Comparison of ENCODE assay signal across 9 cellular contexts in genomic region chr2:32289165-32290054, GRCh38. TPM values are rescaled to one million over a fixed set of nuclear protein-coding genes. Genes with fewer than 3 reads are reported as not detected.
A peak's percentile ranks its signal among the peaks of the same experiment; 100 is the strongest.
DNase-seq lines count a peak whose midpoint lies in the region; ATAC-seq, FAIRE-seq and TF ChIP-seq lines count a peak whose summit lies in the region.
"Had no signal": no experiment of that assay in that cellular context is flagged by ENCODE, and none has a peak within 500 bp of the region (broad histone marks: within the 10 kb centered on the region; RNA-seq: fewer than 3 reads in every experiment).

No MANE protein-coding gene starts in this region.

- H3K27me3 Mint-ChIP-seq in T-helper 17 cell: no peaks in the 10 kb centered on the region

- H3K27ac Mint-ChIP-seq in T-helper 17 cell: peak overlapping the region; percentile 53

- peak overlapping the region; percentile 59 for H3K4me2 ChIP-seq in A549

- peak; percentile 56 to 63; a peak in 4 of 6 replicates for ATAC-seq in A549
- ATAC-seq in T-helper 17 cell: no peak
- no peak for ATAC-seq in GM18502 (IDR thresholded peaks at IDR 0.05; ENCODE audit: poor library complexity, unreplicated experiment)

- TF ChIP-seq RAD21 in A549 (conservative IDR thresholded peaks at IDR 0.05 in 1 of 2, IDR thresholded peaks at IDR 0.05 in 1 of 2): no peak

- peaks cover 23% of the 10 kb centered on the region for H3K4me1 Mint-ChIP-seq in T-helper 17 cell

- POLR2A ChIA-PET in A549 (lab: Yijun Ruan, JAX): interaction anchor here (0.6 to 0.8 kb wide), 2 partner anchors 20 to 39 kb away, joined by 3 to 4 read pairs; no protein-coding TSS in a partner anchor

- TF ChIP-seq POLR2A in A549 (IDR thresholded peaks at IDR 0.05; ENCODE audit: low read length): no peak
- TF ChIP-seq POLR2A in H54 (IDR thresholded peaks at IDR 0.05; ENCODE audit: low read depth, low read length): no peak

- peaks cover 6% of the 10 kb centered on the region for H3K36me3 Mint-ChIP-seq in T-helper 17 cell (ENCODE audit: low read depth)

- H3K4me3 ChIP-seq in A549: no peak overlapping the region

- no peak overlapping the region for H3K4me3 Mint-ChIP-seq in T-helper 17 cell

- no peak for TF ChIP-seq CTCF in A549 (IDR thresholded peaks at IDR 0.05)
- TF ChIP-seq CTCF in GM10266 (IDR thresholded peaks at IDR 0.05; ENCODE audit: control insufficient read depth, insufficient read depth, low read depth, missing control alignments): no peak

- H3K4me1 ChIP-seq in A549: peaks cover 29% of the 10 kb centered on the region

- H3K9me3 ChIP-seq in A549 (no peaks in the 10 kb centered on the region), T-helper 17 cell (ENCODE audit: control insufficient read depth, low read length, poor library complexity, severe bottlenecking) (no peaks in the 10 kb centered on the region)

- WGBS in A549 (ENCODE audit: missing lambda C conversion rate): 33% methylated on average over 5 of the region's 5 CpGs

- DNase-seq in A549 (ENCODE audit: low read depth in 1 of 2, low spot score in 1 of 2) (peak in 1 of 2 experiments; percentile 46), H54 (ENCODE audit: insufficient read length, low spot score) (peak; percentile 16), T-helper 17 cell (no peak), iris pigment epithelial cell (ENCODE audit: low read depth) (peak; percentile 92), substantia nigra (lab: John Stamatoyannopoulos, UW) (no peak), kidney glomerular epithelial cell (lab: John Stamatoyannopoulos, UW) (no peak), GM10266 (ENCODE audit: extremely low spot score) (no peak)
- DNase-seq: left cardiac atrium had no signal

- H3K27ac ChIP-seq in A549 (peak overlapping the region in 1 of 2 experiments; percentile 8; a peak in 3 of 6 replicates), substantia nigra (ENCODE audit: low read depth, low read length, poor library complexity, severe bottlenecking) (no peak overlapping the region)

- no peak for TF ChIP-seq EP300 in A549 (IDR thresholded peaks at IDR 0.05)

- FAIRE-seq in A549 (lab: Jason Lieb, UNC) (peak; percentile 18), H54 (lab: Jason Lieb, UNC) (peak; percentile 93)

- CTCF ChIA-PET in A549 (lab: Yijun Ruan, JAX): no interaction called here

TF ChIP-seq in A549, 52 proteins besides CTCF, POLR2A, EP300 and RAD21:
- TF ChIP-seq CEBPB (IDR thresholded peaks at IDR 0.05) (peak; percentile 53 to 69), SREBF2 (IDR thresholded peaks at IDR 0.05) (no peak), FOSL2 (IDR thresholded peaks at IDR 0.05) (peak; percentile 23; the same call in 1 of the 2 replicates), FOSL2 (CRISPR knock-in tag; IDR thresholded peaks at IDR 0.05) (peak; percentile 66), JUNB (IDR thresholded peaks at IDR 0.05) (0 out of 2 replicates have a peak, but pooled peaks have one; percentile 24)

RNA-seq across cellular contexts. Expression of gene YIPF4, which starts 11.7 kb away (rescaled TPM):
- polyA plus RNA-seq in A549 (2011; rRNA removed) (28.4 and 54.1 TPM in 2 replicates), A549 (2017; fragmentation: RNase III; extraction: RNeasy Plus Mini Kit Qiagen cat#74134 plus additional on column Dnase treatment) (28.6 to 35.7 TPM (median 31.4 TPM) in 3 replicates)
- 3.3 and 3.4 TPM in 2 replicates for polyA plus RNA-seq in A549 (2012; cell fraction: cytosol; rRNA removed)
- polyA plus RNA-seq in A549 (2012; cell fraction: nucleus; rRNA removed): 1.9 and 5.1 TPM in 2 replicates
- 5.5 and 8.0 TPM in 2 replicates for polyA minus RNA-seq in A549 (2011; rRNA and poly(A)+ RNA removed)
- total RNA-seq in T-helper 17 cell: 10 to 100 TPM; 16.1 to 19.7 TPM

RNA-seq across cellular contexts. Expression of gene NLRC4, which starts 24.7 kb away (rescaled TPM):
- polyA plus RNA-seq in A549 (2011; rRNA removed) (0.01 TPM in 1 of 2 replicates, not detected in the other), A549 (2017; fragmentation: RNase III; extraction: RNeasy Plus Mini Kit Qiagen cat#74134 plus additional on column Dnase treatment) (not detected in 3 replicates)
- not detected in 2 replicates for polyA plus RNA-seq in A549 (2012; cell fraction: cytosol; rRNA removed)
- polyA plus RNA-seq in A549 (2012; cell fraction: nucleus; rRNA removed): not detected in 2 replicates
- not detected in 2 replicates for polyA minus RNA-seq in A549 (2011; rRNA and poly(A)+ RNA removed)
- under 1 TPM; 0.10 to 0.32 TPM for total RNA-seq in T-helper 17 cell

Comparison
In these comparisons a context has a peak if more than half of its experiments do, and no peak if none do; other contexts are left out.
1. ATAC-seq: peak in A549 (2 of 2); none in T-helper 17 cell (single experiment) and GM18502 (single experiment).
2. DNase-seq: peak in H54 (single experiment) and iris pigment epithelial cell (single experiment); none in T-helper 17 cell (0 of 3), substantia nigra (0 of 49), kidney glomerular epithelial cell (single experiment) and GM10266 (single experiment).